Comparison of ENCODE assay signal across 8 cellular contexts in genomic region chr7:4775281-4776159, GRCh38. TPM values are rescaled to one million over a fixed set of nuclear protein-coding genes. Genes with fewer than 3 reads are reported as not detected.
DNase-seq lines count a peak whose midpoint lies in the region; FAIRE-seq and TF ChIP-seq lines count a peak whose summit lies in the region.

AP5Z1 (plus strand) TSS chr7:4775623; CDS start chr7:4775716, 93 bp downstream.

- H3K4me1 Mint-ChIP-seq in HFFc6 (ENCODE audit: low read depth), result peaks cover 26% of the 10 kb centered on the region
- H3K4me1 Mint-ChIP-seq in activated naive CD4-positive, alpha-beta T cell treated with anti-CD3 and anti-CD28 coated beads, Interleukin-2, amount 10 ng/mL, durations not matched to agents 7 days and 5 days, result peaks cover 43% of the 10 kb centered on the region

- H3K36me3 ChIP-seq in GM06990 (ENCODE audit: control insufficient read depth, insufficient read depth, low read length) (peaks cover 5% of the 10 kb centered on the region), SK-N-MC (ENCODE audit: insufficient read depth, low read length) (no peaks in the 10 kb centered on the region), neutrophil (peaks cover 9% of the 10 kb centered on the region)

- H3K27ac ChIP-seq in SK-N-MC (peak within 1 kb of the TSS; percentile 79), neutrophil (peak within 1 kb of the TSS; percentile 96)

- TF ChIP-seq CTCF in GM06990 (IDR thresholded peaks at IDR 0.05; ENCODE audit: insufficient read depth, low read length, poor library complexity, severe bottlenecking) (no peak), HFFc6 (IDR thresholded peaks at IDR 0.05) (no peak), neutrophil (IDR thresholded peaks at IDR 0.05) (no peak), subcutaneous adipose tissue (IDR thresholded peaks at IDR 0.05; ENCODE audit: low read depth) (no peak)

- H3K36me3 Mint-ChIP-seq in HFFc6 (ENCODE audit: low read depth), result peaks cover 14% of the 10 kb centered on the region; the same call in 1 of the 2 replicates
- H3K36me3 Mint-ChIP-seq in activated naive CD4-positive, alpha-beta T cell treated with anti-CD3 and anti-CD28 coated beads, Interleukin-2, amount 10 ng/mL, durations not matched to agents 7 days and 5 days, result peaks cover 29% of the 10 kb centered on the region

- CTCF ChIA-PET in activated naive CD4-positive, alpha-beta T cell treated with anti-CD3 and anti-CD28 coated beads, Interleukin-2, amount 10 ng/mL, durations not matched to agents 7 days and 5 days (lab: Charles Lee), result interaction anchor here (0.8 to 3.4 kb wide), 5 partner anchors 17 to 199 kb away, joined by 3 to 13 read pairs (median 3); no protein-coding TSS in a partner anchor

- H3K4me3 ChIP-seq in GM06990 (replicated peaks; ENCODE audit: low read depth, low read length), result peak within 1 kb of the TSS; percentile 85
- H3K4me3 ChIP-seq in SK-N-MC, result peak within 1 kb of the TSS; percentile 89
- peak within 1 kb of the TSS; percentile 75 to 99 for H3K4me3 ChIP-seq in neutrophil (ENCODE audit: low read depth in 1 of 2, low read length in 1 of 2)

- DNase-seq in GM06990 (ENCODE audit: extremely low read depth, insufficient read length) (peak; percentile 98), HFFc6 (peak; percentile 89), NAMALWA (ENCODE audit: low spot score) (peak; percentile 99), SK-N-MC (ENCODE audit: low read depth, low spot score) (peak; percentile 79), frontal cortex (ENCODE audit: low spot score in 2 of 2) (peak; percentile 99)
- DNase-seq in activated naive CD4-positive, alpha-beta T cell treated with anti-CD3 and anti-CD28 coated beads, Interleukin-2, amount 10 ng/mL, durations not matched to agents 7 days and 5 days, result peak; percentile 97

- peak within 1 kb of the TSS; percentile 90 for H3K9ac ChIP-seq in SK-N-MC (ENCODE audit: insufficient read length)

- H3K9me3 ChIP-seq in SK-N-MC (ENCODE audit: low read depth, low read length) (no peaks in the 10 kb centered on the region), neutrophil (no peaks in the 10 kb centered on the region)

- peak within 1 kb of the TSS; percentile 99 for H3K27ac Mint-ChIP-seq in HFFc6
- peak within 1 kb of the TSS; percentile 99 for H3K27ac Mint-ChIP-seq in activated naive CD4-positive, alpha-beta T cell treated with anti-CD3 and anti-CD28 coated beads, Interleukin-2, amount 10 ng/mL, durations not matched to agents 7 days and 5 days

- no peak for FAIRE-seq in frontal cortex (lab: Jason Lieb, UNC)

- peak within 1 kb of the TSS; percentile 100 for H3K4me3 Mint-ChIP-seq in HFFc6
- H3K4me3 Mint-ChIP-seq in activated naive CD4-positive, alpha-beta T cell treated with anti-CD3 and anti-CD28 coated beads, Interleukin-2, amount 10 ng/mL, durations not matched to agents 7 days and 5 days, result peak within 1 kb of the TSS; percentile 100

- no peaks in the 10 kb centered on the region for H3K27me3 ChIP-seq in GM06990 (replicated peaks; ENCODE audit: control insufficient read depth, insufficient read depth, low read length)
- H3K27me3 ChIP-seq in neutrophil, result no peaks in the 10 kb centered on the region

- H3K9me3 Mint-ChIP-seq in HFFc6, result no peaks in the 10 kb centered on the region
- no peaks in the 10 kb centered on the region for H3K9me3 Mint-ChIP-seq in activated naive CD4-positive, alpha-beta T cell treated with anti-CD3 and anti-CD28 coated beads, Interleukin-2, amount 10 ng/mL, durations not matched to agents 7 days and 5 days

- H3K27me3 Mint-ChIP-seq in HFFc6 (ENCODE audit: insufficient read depth), result peaks cover 13% of the 10 kb centered on the region; the same call in 1 of the 2 replicates
- no peaks in the 10 kb centered on the region for H3K27me3 Mint-ChIP-seq in activated naive CD4-positive, alpha-beta T cell treated with anti-CD3 and anti-CD28 coated beads, Interleukin-2, amount 10 ng/mL, durations not matched to agents 7 days and 5 days

- peaks cover 23 to 26% of the 10 kb centered on the region in 2 experiments for H3K4me1 ChIP-seq in neutrophil (ENCODE audit: control insufficient read depth in 1 of 2, insufficient read depth in 1 of 2, low read depth in 1 of 2, low read length in 1 of 2)

RNA-seq across cellular contexts. Expression of gene AP5Z1, which starts in this region (rescaled TPM):
- 10 to 100 TPM; 39.8 to 50.4 (median 42.1) TPM for total RNA-seq in HFFc6 (2021; fragmentation: NEBNext Ultra II Directional; extraction: Animal tissue kit (Norgen Biotek cat#: 25700))
- 14.7 TPM for total RNA-seq in frontal cortex
- 10 to 100 TPM in 3 of 4 donors, 1 to 10 TPM in 1; 9.6 to 39.4 (median 21.1) TPM for total RNA-seq in subcutaneous adipose tissue

Comparison
In these comparisons a context has a peak if more than half of its experiments do, and no peak if none do; other contexts are left out.
1. Peak in every context shown above with its lines: DNase-seq, H3K4me3 ChIP-seq and H3K27ac ChIP-seq.